ENCODE assay signal across 8 cellular contexts in the genomic region with DNA sequence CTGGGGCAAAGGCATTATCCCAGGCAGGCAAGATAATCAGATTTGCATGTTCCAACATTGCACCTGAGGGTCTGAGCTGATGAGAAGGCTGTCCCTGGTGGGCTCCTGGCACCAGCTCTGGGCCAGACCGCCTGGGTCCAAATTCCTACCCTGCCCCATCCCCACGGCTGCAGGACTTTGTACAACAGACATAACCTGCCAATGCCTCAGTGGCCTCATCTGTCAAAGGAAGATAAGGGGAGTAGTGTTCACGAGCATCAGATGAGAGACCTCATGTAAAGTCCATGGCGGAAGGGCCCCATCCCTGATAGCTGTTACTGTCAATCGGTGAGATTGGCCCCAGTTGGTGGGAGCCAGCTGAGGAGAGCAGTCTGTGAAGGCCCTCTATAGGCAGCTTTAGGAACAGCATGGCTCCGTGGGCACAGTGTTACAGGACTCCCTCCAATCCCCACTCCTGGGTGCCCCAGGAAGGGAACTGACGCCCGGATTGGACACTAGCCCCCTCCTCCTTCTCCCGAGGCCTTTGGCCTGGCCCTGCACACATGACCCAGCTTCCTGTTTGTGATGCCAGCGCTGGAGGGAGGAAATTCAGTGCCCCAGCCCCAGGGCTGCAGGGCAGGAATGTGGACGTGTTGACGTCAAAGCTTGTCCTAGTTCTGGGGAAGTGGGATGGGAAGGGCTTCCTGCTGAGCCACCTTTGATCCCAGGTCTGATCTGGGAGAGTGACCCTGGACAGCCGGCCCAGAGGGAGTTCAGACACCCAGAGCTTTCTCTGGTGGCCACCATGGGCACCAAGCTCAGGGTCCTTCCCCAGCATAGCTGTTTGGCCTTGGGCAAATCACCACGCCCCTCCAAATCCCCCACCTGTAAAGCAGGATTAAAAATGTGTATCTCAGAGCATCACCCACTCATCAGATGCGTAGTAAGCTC. TPM values are rescaled to one million over a fixed set of nuclear protein-coding genes. Genes with fewer than 3 reads are reported as not detected.
DNase-seq lines count a peak whose midpoint lies in the region; ATAC-seq and TF ChIP-seq lines count a peak whose summit lies in the region.

No MANE protein-coding gene starts in this region.

- H3K36me3 ChIP-seq in HCT116 (ENCODE audit: control insufficient read depth in 1 of 2, insufficient read depth in 2 of 2, low read length in 2 of 2), result no peaks in the 10 kb centered on the region

- peaks cover 0 to 15% of the 10 kb centered on the region in 2 experiments; a peak in 2 of 4 replicates for H3K4me1 ChIP-seq in HCT116 (ENCODE audit: control insufficient read depth in 1 of 2, insufficient read depth in 2 of 2, low read length in 2 of 2)

- H3K9me2 ChIP-seq in HCT116 (ENCODE audit: insufficient read depth), result no peaks in the 10 kb centered on the region

- POLR2A ChIA-PET in HCT116 (lab: Charles Lee), result interaction anchor here (0.6 to 1.7 kb wide), 6 partner anchors 56 to 417 kb away, joined by 3 to 16 read pairs (median 4); a partner anchor contains a TSS

- CTCF ChIA-PET in HCT116 (lab: Charles Lee), result interaction anchor here (0.6 to 2.9 kb wide), 26 partner anchors 8 to 1603 kb away, joined by 3 to 78 read pairs (median 4); a partner anchor contains a TSS

- no peak for TF ChIP-seq POLR2A in HCT116 (IDR thresholded peaks at IDR 0.05; ENCODE audit: borderline replicate concordance, extremely low read depth, insufficient read depth, insufficient read length)

- RAD21 ChIA-PET in HCT116 (lab: Charles Lee; ENCODE audit: low non-redundant PET in 1 of 2, low total read pairs in 2 of 2, uncharacterized antibody in 2 of 2, unreplicated experiment in 2 of 2), result interaction anchor here (0.8 to 1.5 kb wide), 6 partner anchors 57 to 244 kb away, joined by 3 to 10 read pairs (median 6); a partner anchor contains a TSS

- H3K79me2 ChIP-seq in HCT116 (ENCODE audit: insufficient read depth, low read length), result no peaks in the 10 kb centered on the region

- peak; percentile 67 for DNase-seq in HCT116 (ENCODE audit: low read depth, low spot score)
- peak; percentile 38 for DNase-seq in NCI-H1694 treated with DMSO at 0.1 percent for 48 hours (lab: John Stamatoyannopoulos, UW)
- DNase-seq in activated CD4-positive, CD25-positive, alpha-beta regulatory T cell treated with anti-CD3 and anti-CD28 coated beads, Interleukin-2, amount 50 U/mL, for 72 hours, result peak; percentile 66
- DNase-seq in cerebellum (ENCODE audit: low spot score), result peak; percentile 67
- DNase-seq in left lobe of liver (ENCODE audit: low spot score), result peak; percentile 95
- DNase-seq in stimulated activated CD4-positive, alpha-beta T cell treated with anti-CD3 and anti-CD28 coated beads, Interleukin-2, amount 100 ng/mL, for 24 hours, result peak; percentile 75 to 76
- DNase-seq in GF-D8 (lab: John Stamatoyannopoulos, UW), result no peak

- BruUV-seq in HCT116 (replicated peaks; lab: Mats Ljungman, UMichigan), result no TSS peak

- no peaks in the 10 kb centered on the region for H3K9me3 ChIP-seq in HCT116 (ENCODE audit: control insufficient read depth in 1 of 2, insufficient read depth in 1 of 2, low read depth in 1 of 2, low read length in 2 of 2)

- H3K4me3 ChIP-seq in HCT116 (replicated peaks in 1 of 2; ENCODE audit: low read depth in 1 of 2, low read length in 2 of 2), result no peak overlapping the region

- peak overlapping the region; percentile 50 for H3K4me2 ChIP-seq in HCT116 (ENCODE audit: low read length)

- TF ChIP-seq RAD21 in HCT116 (IDR thresholded peaks at IDR 0.05; ENCODE audit: low read depth), result no peak

- peak overlapping the region; percentile 45 for H2AFZ ChIP-seq in HCT116 (ENCODE audit: low read depth, low read length, poor library complexity, severe bottlenecking)

- no peaks in the 10 kb centered on the region; the same call in 1 of the 2 replicates for H3K27me3 ChIP-seq in HCT116 (ENCODE audit: insufficient read depth, low read length)

- peak; percentile 88 for ATAC-seq in HCT116
- peak; percentile 82 for ATAC-seq in left lobe of liver

- TF ChIP-seq CTCF in GM12874 (IDR thresholded peaks at IDR 0.05; ENCODE audit: insufficient read depth, low read depth, low read length) (peak; percentile 93), HCT116 (IDR thresholded peaks at IDR 0.05 in 2 of 3, conservative IDR thresholded peaks at IDR 0.05 in 1 of 3; ENCODE audit: borderline replicate concordance in 1 of 3, insufficient read depth in 1 of 3, low read depth in 2 of 3, low read length in 2 of 3) (peak in 2 of 3 experiments; percentile 87 to 92; a peak in 4 of 6 replicates)

- no peaks in the 10 kb centered on the region for H4K20me1 ChIP-seq in HCT116 (ENCODE audit: insufficient read depth)

- H3K27ac ChIP-seq in HCT116 (ENCODE audit: low read depth, low read length), result no peak overlapping the region

- intact Hi-C loops in HCT116 (cut with micrococcal nuclease), result loop anchor here (10.0 kb wide), 1 partner anchor 1270 kb away; a partner anchor contains a TSS

- no peak overlapping the region for H3K9ac ChIP-seq in HCT116 (ENCODE audit: low read length)

TF ChIP-seq in HCT116, 20 proteins besides CTCF, POLR2A, EP300 and RAD21:
- TF ChIP-seq TCF7L2 (IDR thresholded peaks at IDR 0.05; ENCODE audit: borderline replicate concordance, extremely low read depth, insufficient read depth, insufficient read length) (peak; percentile 33), ZFX (IDR thresholded peaks at IDR 0.05) (no peak)

RNA-seq across cellular contexts. Expression of a gene that starts 56.2 kb away (rescaled TPM):
- total RNA-seq in HCT116 (2021; ENCODE audit: unreplicated experiment), result 16.6 TPM
- polyA plus RNA-seq in HCT116 (2012), result 55.8 and 144 TPM in 2 replicates
- 36.9 TPM for total RNA-seq in cerebellum
- 145 TPM for total RNA-seq in left lobe of liver
